In the genomic region with DNA sequence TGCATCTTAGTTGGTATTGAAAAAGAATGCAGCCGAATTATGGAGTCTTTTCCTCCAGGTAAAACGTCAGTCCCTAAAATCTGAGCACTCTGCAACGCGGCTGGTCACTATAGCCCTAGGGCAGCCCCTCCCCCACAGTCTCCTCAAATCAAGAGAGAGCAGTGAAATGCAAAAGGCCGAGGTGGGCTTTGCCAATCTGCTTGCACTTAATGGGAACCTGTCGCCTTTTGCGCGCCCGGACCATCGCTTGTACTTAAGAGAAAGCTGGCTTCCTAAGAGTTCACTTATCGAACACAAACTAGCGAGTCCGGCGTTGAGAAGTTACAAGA, we compare ENCODE assay signal across 8 cellular contexts. TPM values are rescaled to one million over a fixed set of nuclear protein-coding genes. Genes with fewer than 3 reads are reported as not detected.
A peak's percentile ranks its signal among the peaks of the same experiment; 100 is the strongest.
DNase-seq lines count a peak whose midpoint lies in the region; ATAC-seq lines count a peak whose summit lies in the region.

No MANE protein-coding gene starts in this region.

- no peaks in the 10 kb centered on the region for H3K27me3 Mint-ChIP-seq in activated CD8-positive, alpha-beta T cell treated with anti-CD3 and anti-CD28 coated beads, Interleukin-2, amount 10 ng/mL, durations not matched to agents 7 days and 5 days (ENCODE audit: low read depth)

- H2AFZ ChIP-seq in GM23248: peak overlapping the region; percentile 95

- no peaks in the 10 kb centered on the region for H3K9me2 ChIP-seq in GM23248 (ENCODE audit: insufficient read depth)

- WGBS in GM23248 (ENCODE audit: low coverage in 1 of 2, low lambda C conversion rate in 2 of 2, missing lambda C conversion rate in 2 of 2), 2 experiments: 1 to 3% methylated on average over 12 to 14 of the region's 14 CpGs

- peaks cover 18% of the 10 kb centered on the region for H3F3A ChIP-seq in GM23248 (ENCODE audit: insufficient read depth)

- H3K4me1 ChIP-seq in GM23248 (ENCODE audit: insufficient read depth) (peaks cover 9% of the 10 kb centered on the region; the same call in 1 of the 2 replicates), iPS-18a (ENCODE audit: control insufficient read depth, low read depth, low read length) (peaks cover 5% of the 10 kb centered on the region)

- H3K9ac ChIP-seq in GM23248: peak overlapping the region; percentile 83
- peak overlapping the region; percentile 100 for H3K9ac ChIP-seq in iPS-18a (ENCODE audit: low read length)

- ATAC-seq in activated CD8-positive, alpha-beta T cell treated with anti-CD3 and anti-CD28 coated beads, Interleukin-2, amount 10 ng/mL, durations not matched to agents 7 days and 5 days: peak; percentile 0

- H3K9me3 ChIP-seq in GM23248 (ENCODE audit: low read depth) (no peaks in the 10 kb centered on the region), iPS-18a (ENCODE audit: control insufficient read depth, low read depth, low read length) (no peaks in the 10 kb centered on the region)

- peaks cover 52% of the 10 kb centered on the region for H3K4me1 Mint-ChIP-seq in activated CD8-positive, alpha-beta T cell treated with anti-CD3 and anti-CD28 coated beads, Interleukin-2, amount 10 ng/mL, durations not matched to agents 7 days and 5 days (ENCODE audit: low read depth)

- no peak overlapping the region for H3K27ac Mint-ChIP-seq in activated CD8-positive, alpha-beta T cell treated with anti-CD3 and anti-CD28 coated beads, Interleukin-2, amount 10 ng/mL, durations not matched to agents 7 days and 5 days

- peaks cover 41% of the 10 kb centered on the region for H3K36me3 Mint-ChIP-seq in activated CD8-positive, alpha-beta T cell treated with anti-CD3 and anti-CD28 coated beads, Interleukin-2, amount 10 ng/mL, durations not matched to agents 7 days and 5 days (ENCODE audit: low read depth)

- peak overlapping the region; percentile 88 for H3K4me2 ChIP-seq in GM23248 (ENCODE audit: unreplicated experiment)

- in situ Hi-C loops in GM23248 (cut with MboI): no loop called here

- H3K79me2 ChIP-seq in GM23248 (ENCODE audit: insufficient read depth): peaks cover 26% of the 10 kb centered on the region

- peak overlapping the region; percentile 81 for H3K4me3 ChIP-seq in GM23248
- peak overlapping the region; percentile 92 for H3K4me3 ChIP-seq in iPS-18a (ENCODE audit: low read length)

- no peak overlapping the region for H3K4me3 Mint-ChIP-seq in activated CD8-positive, alpha-beta T cell treated with anti-CD3 and anti-CD28 coated beads, Interleukin-2, amount 10 ng/mL, durations not matched to agents 7 days and 5 days

- H3K36me3 ChIP-seq in GM23248 (ENCODE audit: low read depth) (peaks cover 23% of the 10 kb centered on the region), iPS-18a (ENCODE audit: control insufficient read depth, low read depth, low read length) (peaks cover 43% of the 10 kb centered on the region)

- peak overlapping the region; percentile 41 for H3K27ac ChIP-seq in GM23248
- peak overlapping the region; percentile 98 for H3K27ac ChIP-seq in iPS-18a (ENCODE audit: low read length)

- DNase-seq in COLO668 (lab: John Stamatoyannopoulos, UW; ENCODE audit: unreplicated experiment) (peak; percentile 59), GM23248 (peak; percentile 63), NCI-H187 (lab: John Stamatoyannopoulos, UW) (peak; percentile 18 to 43), DMS153 treated with DMSO at 0.1 percent for 48 hours (lab: John Stamatoyannopoulos, UW; ENCODE audit: unreplicated experiment) (no peak), hippocampal formation (lab: John Stamatoyannopoulos, UW) (no peak)
- peak; percentile 60 for DNase-seq in activated CD8-positive, alpha-beta T cell treated with anti-CD3 and anti-CD28 coated beads, Interleukin-2, amount 10 ng/mL, durations not matched to agents 7 days and 5 days
- peak; percentile 40 to 55 for DNase-seq in stimulated activated CD4-positive, alpha-beta T cell treated with anti-CD3 and anti-CD28 coated beads, Interleukin-2, amount 100 ng/mL, for 48 hours

- POLR2A ChIA-PET in activated CD8-positive, alpha-beta T cell treated with anti-CD3 and anti-CD28 coated beads, Interleukin-2, amount 10 ng/mL, durations not matched to agents 7 days and 5 days (lab: Charles Lee): interaction anchor here (1.2 to 6.5 kb wide), 12 partner anchors 12 to 135 kb away, joined by 3 to 47 read pairs (median 6); partner anchors contain the start of gene PAQR8

- H4K20me1 ChIP-seq in GM23248 (ENCODE audit: insufficient read depth): no peaks in the 10 kb centered on the region

- CTCF ChIA-PET in activated CD8-positive, alpha-beta T cell treated with anti-CD3 and anti-CD28 coated beads, Interleukin-2, amount 10 ng/mL, durations not matched to agents 7 days and 5 days (lab: Charles Lee): interaction anchor here (0.8 to 9.6 kb wide), 16 partner anchors 9 to 381 kb away, joined by 3 to 305 read pairs (median 17); partner anchors contain the start of genes EFHC1 and PAQR8

- H3K27me3 ChIP-seq in GM23248 (replicated peaks; ENCODE audit: insufficient read depth) (no peaks in the 10 kb centered on the region), iPS-18a (ENCODE audit: control insufficient read depth, insufficient read depth, low read length) (no peaks in the 10 kb centered on the region)

- no peaks in the 10 kb centered on the region for H3K9me3 Mint-ChIP-seq in activated CD8-positive, alpha-beta T cell treated with anti-CD3 and anti-CD28 coated beads, Interleukin-2, amount 10 ng/mL, durations not matched to agents 7 days and 5 days (ENCODE audit: insufficient read depth)

RNA-seq across cellular contexts. Expression of gene MCM3, which starts 0.4 kb away (rescaled TPM):
- total RNA-seq in GM23248 (2014; rRNA removed; shearing (Covaris generic)): 41.8 and 54.9 TPM in 2 replicates
- polyA plus RNA-seq in GM23248 (2016; fragmentation: Nextera tagmentation; extraction: Ambion mirVana): 29.8 and 30.6 TPM in 2 replicates
- 100 to 1,000 TPM; 217 to 220 TPM for total RNA-seq in activated CD8-positive, alpha-beta T cell treated with anti-CD3 and anti-CD28 coated beads, Interleukin-2, amount 10 ng/mL, durations not matched to agents 7 days and 5 days

RNA-seq across cellular contexts. Expression of gene IL17F, which starts 39.8 kb away (rescaled TPM):
- total RNA-seq in GM23248 (2014; rRNA removed; shearing (Covaris generic)): not detected in 2 replicates
- polyA plus RNA-seq in GM23248 (2016; fragmentation: Nextera tagmentation; extraction: Ambion mirVana): not detected in 2 replicates
- total RNA-seq in activated CD8-positive, alpha-beta T cell treated with anti-CD3 and anti-CD28 coated beads, Interleukin-2, amount 10 ng/mL, durations not matched to agents 7 days and 5 days: not detected

Comparison
In these comparisons a context has a peak if more than half of its experiments do, and no peak if none do; other contexts are left out.
1. DNase-seq: peak in COLO668 (single experiment), GM23248 (single experiment), NCI-H187 (2 of 2), activated CD8-positive, alpha-beta T cell treated with anti-CD3 and anti-CD28 coated beads, Interleukin-2, amount 10 ng/mL, durations not matched to agents 7 days and 5 days (single experiment) and stimulated activated CD4-positive, alpha-beta T cell treated with anti-CD3 and anti-CD28 coated beads, Interleukin-2, amount 100 ng/mL, for 48 hours (2 of 2); none in DMS153 treated with DMSO at 0.1 percent for 48 hours (single experiment) and hippocampal formation (0 of 2).